7 cellular contexts compared by ENCODE assay signal in the genomic region with DNA sequence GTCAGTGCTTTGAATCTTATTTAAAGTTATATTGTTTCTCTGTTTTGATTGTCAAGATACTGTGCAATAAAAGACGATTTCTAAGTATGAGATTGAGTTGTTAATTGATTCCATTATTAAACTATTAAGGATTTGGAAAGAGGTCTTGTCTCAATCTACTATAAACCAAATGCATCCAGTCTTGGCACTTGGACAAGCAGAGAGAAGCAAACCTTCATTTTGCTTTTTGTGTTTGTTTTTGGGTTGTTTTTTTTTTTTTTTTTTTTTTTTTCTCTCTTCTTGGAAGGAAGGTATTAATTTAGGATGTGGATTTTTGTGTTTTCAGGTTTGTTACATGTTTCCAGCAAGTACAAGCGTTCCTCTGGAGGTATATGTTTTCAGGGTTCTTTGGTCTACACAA. TPM values are rescaled to one million over a fixed set of nuclear protein-coding genes. Genes with fewer than 3 reads are reported as not detected.
DNase-seq lines count a peak whose midpoint lies in the region; ATAC-seq and TF ChIP-seq lines count a peak whose summit lies in the region.

No MANE protein-coding gene starts in this region.

- H3K79me2 ChIP-seq in GM23248 (ENCODE audit: insufficient read depth) (peaks cover 67% of the 10 kb centered on the region), smooth muscle cell (ENCODE audit: low read depth) (peaks cover 69% of the 10 kb centered on the region)

- H3K4me1 Mint-ChIP-seq in WTC11: peaks cover 16% of the 10 kb centered on the region

- ATAC-seq in WTC11: no peak
- no peak for ATAC-seq in HG03460 (IDR thresholded peaks at IDR 0.05; ENCODE audit: unreplicated experiment)
- no peak for ATAC-seq in GM18861 (IDR thresholded peaks at IDR 0.05; ENCODE audit: unreplicated experiment)

- H3K9me3 ChIP-seq in GM23248 (ENCODE audit: low read depth) (no peaks in the 10 kb centered on the region), smooth muscle cell (replicated peaks; ENCODE audit: low read depth) (no peaks in the 10 kb centered on the region)

- no peaks in the 10 kb centered on the region for H3K36me3 Mint-ChIP-seq in WTC11

- H3K36me3 ChIP-seq in GM23248 (ENCODE audit: low read depth) (no peaks in the 10 kb centered on the region), smooth muscle cell (ENCODE audit: low read depth) (no peaks in the 10 kb centered on the region)

- DNase-seq in GM23248: peak; percentile 8
- DNase-seq in WTC11 (ENCODE audit: low spot score): no peak
- no peak for DNase-seq in fibroblast of villous mesenchyme (ENCODE audit: low read depth)
- DNase-seq in smooth muscle cell (lab: John Stamatoyannopoulos, UW; ENCODE audit: unreplicated experiment): no peak
- DNase-seq in GM13976 (ENCODE audit: low spot score): no peak

- H3K4me2 ChIP-seq in GM23248 (ENCODE audit: unreplicated experiment): peak overlapping the region; percentile 73
- peak overlapping the region; percentile 91 for H3K4me2 ChIP-seq in smooth muscle cell

- no peaks in the 10 kb centered on the region for H3K27me3 ChIP-seq in GM23248 (replicated peaks; ENCODE audit: insufficient read depth)
- H3K27me3 ChIP-seq in smooth muscle cell (ENCODE audit: low read depth): no peaks in the 10 kb centered on the region

- H3K27me3 Mint-ChIP-seq in WTC11 (ENCODE audit: low read depth): peaks cover 59% of the 10 kb centered on the region

- CTCF ChIA-PET in WTC11 (lab: Charles Lee): interaction anchor here (2.0 to 2.3 kb wide), 2 partner anchors 45 to 126 kb away, joined by 7 to 15 read pairs; no protein-coding TSS in a partner anchor

- H3K9ac ChIP-seq in GM23248 (peak overlapping the region; percentile 91), smooth muscle cell (ENCODE audit: low read depth) (peak overlapping the region; percentile 43)

- H3K4me3 ChIP-seq in GM23248: peak overlapping the region; percentile 95
- H3K4me3 ChIP-seq in fibroblast of villous mesenchyme (ENCODE audit: low read depth, low read length): peak overlapping the region; percentile 83
- H3K4me3 ChIP-seq in smooth muscle cell: peak overlapping the region; percentile 73

- H4K20me1 ChIP-seq in GM23248 (ENCODE audit: insufficient read depth) (no peaks in the 10 kb centered on the region), smooth muscle cell (ENCODE audit: low read depth) (peaks cover 58% of the 10 kb centered on the region)

- no peaks in the 10 kb centered on the region for H3K9me2 ChIP-seq in GM23248 (ENCODE audit: insufficient read depth)

- H2AFZ ChIP-seq in GM23248 (no peak overlapping the region; the same call in 1 of the 2 replicates), smooth muscle cell (ENCODE audit: low read depth) (no peak overlapping the region)

- no peak for TF ChIP-seq CTCF in WTC11 (IDR thresholded peaks at IDR 0.05)
- no peak for TF ChIP-seq CTCF in fibroblast of villous mesenchyme (IDR thresholded peaks at IDR 0.05; ENCODE audit: insufficient read depth, low read depth, low read length)
- TF ChIP-seq CTCF in smooth muscle cell (IDR thresholded peaks at IDR 0.05; ENCODE audit: borderline replicate concordance, insufficient read depth, poor library complexity, severe bottlenecking): no peak
- no peak for TF ChIP-seq CTCF in GM13976 (IDR thresholded peaks at IDR 0.05; ENCODE audit: borderline replicate concordance, control extremely low read depth, extremely low read depth, insufficient read depth, missing control alignments)

- in situ Hi-C loops in GM23248 (cut with MboI) (no loop called here), GM13976 (cut with MboI; ENCODE audit: low sequenced_read_pairs, unreplicated experiment) (no loop called here)

- H3K4me3 Mint-ChIP-seq in WTC11: peak overlapping the region; percentile 75

- POLR2A ChIA-PET in WTC11 (lab: Charles Lee): no interaction called here

- H3K9me3 Mint-ChIP-seq in WTC11: no peaks in the 10 kb centered on the region

- WGBS in GM23248 (ENCODE audit: low coverage in 1 of 2, low lambda C conversion rate in 2 of 2, missing lambda C conversion rate in 2 of 2), 2 experiments: 33 to 42% methylated on average over 2 of the region's 2 CpGs
- 80% methylated on average over 2 of the region's 2 CpGs for WGBS in smooth muscle cell (ENCODE audit: low lambda C conversion rate)

- peaks cover 15% of the 10 kb centered on the region; the same call in 1 of the 2 replicates for H3F3A ChIP-seq in GM23248 (ENCODE audit: insufficient read depth)
- peaks cover 4% of the 10 kb centered on the region for H3F3A ChIP-seq in smooth muscle cell (ENCODE audit: low read depth)

- no peak overlapping the region for H3K27ac Mint-ChIP-seq in WTC11

- H3K4me1 ChIP-seq in GM23248 (ENCODE audit: insufficient read depth): peaks cover 13% of the 10 kb centered on the region
- peaks cover 11% of the 10 kb centered on the region for H3K4me1 ChIP-seq in smooth muscle cell (ENCODE audit: low read depth)

- H3K27ac ChIP-seq in GM23248 (peak overlapping the region; percentile 83), smooth muscle cell (ENCODE audit: low read depth) (peak overlapping the region; percentile 47)

TF ChIP-seq in WTC11, 78 proteins besides CTCF, POLR2A, EP300 and RAD21 (continues in another document):
- TF ChIP-seq, protein P1, sequence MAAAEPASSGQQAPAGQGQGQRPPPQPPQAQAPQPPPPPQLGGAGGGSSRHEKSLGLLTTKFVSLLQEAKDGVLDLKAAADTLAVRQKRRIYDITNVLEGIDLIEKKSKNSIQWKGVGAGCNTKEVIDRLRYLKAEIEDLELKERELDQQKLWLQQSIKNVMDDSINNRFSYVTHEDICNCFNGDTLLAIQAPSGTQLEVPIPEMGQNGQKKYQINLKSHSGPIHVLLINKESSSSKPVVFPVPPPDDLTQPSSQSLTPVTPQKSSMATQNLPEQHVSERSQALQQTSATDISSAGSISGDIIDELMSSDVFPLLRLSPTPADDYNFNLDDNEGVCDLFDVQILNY (CRISPR knock-in tag; IDR thresholded peaks at IDR 0.05): no peak
- TF ChIP-seq FOXJ3 (CRISPR knock-in tag; IDR thresholded peaks at IDR 0.05; ENCODE audit: borderline replicate concordance) (no peak), ZNF317 (CRISPR knock-in tag; IDR thresholded peaks at IDR 0.05; ENCODE audit: borderline replicate concordance, low read depth) (no peak), NR3C1 (CRISPR knock-in tag; conservative IDR thresholded peaks at IDR 0.05; ENCODE audit: low read depth) (no peak), TP53 (CRISPR knock-in tag; IDR thresholded peaks at IDR 0.05) (no peak), ZNF423 (CRISPR knock-in tag; IDR thresholded peaks at IDR 0.05) (no peak), GTF2I (CRISPR knock-in tag; conservative IDR thresholded peaks at IDR 0.05) (no peak), NFYB (CRISPR knock-in tag; conservative IDR thresholded peaks at IDR 0.05; ENCODE audit: low read depth) (no peak)
- TF ChIP-seq, protein P2, sequence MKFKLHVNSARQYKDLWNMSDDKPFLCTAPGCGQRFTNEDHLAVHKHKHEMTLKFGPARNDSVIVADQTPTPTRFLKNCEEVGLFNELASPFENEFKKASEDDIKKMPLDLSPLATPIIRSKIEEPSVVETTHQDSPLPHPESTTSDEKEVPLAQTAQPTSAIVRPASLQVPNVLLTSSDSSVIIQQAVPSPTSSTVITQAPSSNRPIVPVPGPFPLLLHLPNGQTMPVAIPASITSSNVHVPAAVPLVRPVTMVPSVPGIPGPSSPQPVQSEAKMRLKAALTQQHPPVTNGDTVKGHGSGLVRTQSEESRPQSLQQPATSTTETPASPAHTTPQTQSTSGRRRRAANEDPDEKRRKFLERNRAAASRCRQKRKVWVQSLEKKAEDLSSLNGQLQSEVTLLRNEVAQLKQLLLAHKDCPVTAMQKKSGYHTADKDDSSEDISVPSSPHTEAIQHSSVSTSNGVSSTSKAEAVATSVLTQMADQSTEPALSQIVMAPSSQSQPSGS (CRISPR knock-in tag; IDR thresholded peaks at IDR 0.05; ENCODE audit: borderline replicate concordance, low read depth): no peak
- TF ChIP-seq, protein P3, sequence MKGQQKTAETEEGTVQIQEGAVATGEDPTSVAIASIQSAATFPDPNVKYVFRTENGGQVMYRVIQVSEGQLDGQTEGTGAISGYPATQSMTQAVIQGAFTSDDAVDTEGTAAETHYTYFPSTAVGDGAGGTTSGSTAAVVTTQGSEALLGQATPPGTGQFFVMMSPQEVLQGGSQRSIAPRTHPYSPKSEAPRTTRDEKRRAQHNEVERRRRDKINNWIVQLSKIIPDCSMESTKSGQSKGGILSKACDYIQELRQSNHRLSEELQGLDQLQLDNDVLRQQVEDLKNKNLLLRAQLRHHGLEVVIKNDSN (CRISPR knock-in tag; IDR thresholded peaks at IDR 0.05): no peak
- TF ChIP-seq, protein P4, sequence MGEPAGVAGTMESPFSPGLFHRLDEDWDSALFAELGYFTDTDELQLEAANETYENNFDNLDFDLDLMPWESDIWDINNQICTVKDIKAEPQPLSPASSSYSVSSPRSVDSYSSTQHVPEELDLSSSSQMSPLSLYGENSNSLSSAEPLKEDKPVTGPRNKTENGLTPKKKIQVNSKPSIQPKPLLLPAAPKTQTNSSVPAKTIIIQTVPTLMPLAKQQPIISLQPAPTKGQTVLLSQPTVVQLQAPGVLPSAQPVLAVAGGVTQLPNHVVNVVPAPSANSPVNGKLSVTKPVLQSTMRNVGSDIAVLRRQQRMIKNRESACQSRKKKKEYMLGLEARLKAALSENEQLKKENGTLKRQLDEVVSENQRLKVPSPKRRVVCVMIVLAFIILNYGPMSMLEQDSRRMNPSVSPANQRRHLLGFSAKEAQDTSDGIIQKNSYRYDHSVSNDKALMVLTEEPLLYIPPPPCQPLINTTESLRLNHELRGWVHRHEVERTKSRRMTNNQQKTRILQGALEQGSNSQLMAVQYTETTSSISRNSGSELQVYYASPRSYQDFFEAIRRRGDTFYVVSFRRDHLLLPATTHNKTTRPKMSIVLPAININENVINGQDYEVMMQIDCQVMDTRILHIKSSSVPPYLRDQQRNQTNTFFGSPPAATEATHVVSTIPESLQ (CRISPR knock-in tag; IDR thresholded peaks at IDR 0.05): no peak

RNA-seq across cellular contexts. Expression of a gene that starts 1.6 kb away (rescaled TPM):
- 5.9 and 15.7 TPM in 2 replicates for total RNA-seq in GM23248 (2014; rRNA removed; shearing (Covaris generic))
- polyA plus RNA-seq in GM23248 (2016; fragmentation: Nextera tagmentation; extraction: Ambion mirVana): 7.0 TPM in 2 replicates
- 3.1 to 5.8 TPM (median 3.8 TPM) in 3 replicates for total RNA-seq in WTC11 (2021)
- 19.0 and 27.2 TPM in 2 replicates for total RNA-seq in fibroblast of villous mesenchyme
- total RNA-seq in smooth muscle cell: 16.2 and 20.6 TPM in 2 replicates
- 25.4 and 29.1 TPM in 2 replicates for polyA plus RNA-seq in smooth muscle cell

RNA-seq across cellular contexts. Expression of a gene that starts 42.1 kb away (rescaled TPM):
- total RNA-seq in GM23248 (2014; rRNA removed; shearing (Covaris generic)): 13.0 and 19.2 TPM in 2 replicates
- polyA plus RNA-seq in GM23248 (2016; fragmentation: Nextera tagmentation; extraction: Ambion mirVana) (8.1 and 9.9 TPM in 2 replicates), smooth muscle cell (9.4 and 11.1 TPM in 2 replicates)
- total RNA-seq in WTC11 (2021) (19.1 to 23.4 TPM (median 22.8 TPM) in 3 replicates), fibroblast of villous mesenchyme (19.6 and 31.1 TPM in 2 replicates), smooth muscle cell (22.5 and 23.1 TPM in 2 replicates)
